In the genomic region with DNA sequence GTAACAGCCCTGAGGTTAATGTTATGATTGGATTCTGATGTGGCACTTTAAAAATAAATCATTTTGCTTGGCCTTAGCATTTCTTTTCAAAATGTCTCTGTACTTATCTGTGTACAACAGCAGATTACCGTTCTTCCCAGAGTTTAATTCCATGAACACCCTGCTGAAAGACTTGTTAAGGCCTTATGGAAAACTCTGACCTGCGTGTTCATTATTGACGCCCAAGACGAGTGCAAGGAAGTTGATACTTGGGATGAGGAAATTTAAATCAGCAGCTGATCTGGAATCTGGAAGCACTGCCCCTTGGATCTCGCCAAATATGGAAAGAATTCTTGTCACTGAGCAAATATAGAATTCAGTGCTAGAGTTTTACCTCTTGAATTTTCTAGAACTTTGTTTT, we compare ENCODE assay signal across 19 cellular contexts. TPM values are rescaled to one million over a fixed set of nuclear protein-coding genes. Genes with fewer than 3 reads are reported as not detected.
DNase-seq lines count a peak whose midpoint lies in the region; ATAC-seq and TF ChIP-seq lines count a peak whose summit lies in the region.
"Had no signal": no experiment of that assay in that cellular context is flagged by ENCODE, and none has a peak within 500 bp of the region (broad histone marks: within the 10 kb centered on the region; RNA-seq: fewer than 3 reads in every experiment).

No MANE protein-coding gene starts in this region.

- no peak overlapping the region for H3K27ac Mint-ChIP-seq in CD4-positive, alpha-beta T cell

- CTCF ChIA-PET in CD4-positive, alpha-beta T cell (lab: Charles Lee) = no interaction called here

- TF ChIP-seq CTCF in coronary artery (IDR thresholded peaks at IDR 0.05) (no peak), left lung (IDR thresholded peaks at IDR 0.05) (no peak), thoracic aorta (IDR thresholded peaks at IDR 0.05) (no peak)
- TF ChIP-seq CTCF in CD4-positive, alpha-beta T cell (IDR thresholded peaks at IDR 0.05) = no peak

- H3K27ac ChIP-seq in KOPT-K1 (ENCODE audit: low read depth, low read length, poor library complexity, severe bottlenecking) (peak overlapping the region; percentile 93), coronary artery (peak overlapping the region; percentile 44 to 63), left lung (peak overlapping the region; percentile 56 to 84), thoracic aorta (peak overlapping the region; percentile 78 to 80)
- no peak overlapping the region for H3K27ac ChIP-seq in CD4-positive, alpha-beta T cell (ENCODE audit: low read depth, low read length)
- H3K27ac ChIP-seq: SJCRH30 had no signal

- H3K4me3 Mint-ChIP-seq in CD4-positive, alpha-beta T cell = no peak overlapping the region

- no peaks in the 10 kb centered on the region for H3K36me3 Mint-ChIP-seq in CD4-positive, alpha-beta T cell (ENCODE audit: low read depth)

- no peaks in the 10 kb centered on the region for H3K9me3 ChIP-seq in KOPT-K1 (ENCODE audit: insufficient read depth, low read length, poor library complexity, severe bottlenecking)
- H3K9me3 ChIP-seq in left lung = no peaks in the 10 kb centered on the region
- H3K9me3 ChIP-seq in thoracic aorta = no peaks in the 10 kb centered on the region
- no peaks in the 10 kb centered on the region for H3K9me3 ChIP-seq in CD4-positive, alpha-beta T cell (ENCODE audit: control insufficient read depth, low read length)
- H3K9me3 ChIP-seq: SJCRH30 had no signal

- intact Hi-C loops in left lung (cut with DNase I) = no loop called here
- intact Hi-C loops in CD4-positive, alpha-beta T cell (cut with DNase I, micrococcal nuclease) = no loop called here

- no peaks in the 10 kb centered on the region for H3K9me3 Mint-ChIP-seq in CD4-positive, alpha-beta T cell

- DNase-seq in coronary artery (ENCODE audit: low spot score) = no peak
- DNase-seq in left lung = no peak
- DNase-seq in thoracic aorta (ENCODE audit: low spot score) = no peak
- DNase-seq in CD4-positive, alpha-beta T cell = no peak
- DNase-seq in DMS153 treated with DMSO at 0.1 percent for 48 hours (lab: John Stamatoyannopoulos, UW; ENCODE audit: unreplicated experiment) = no peak
- DNase-seq: DMS153; HCEC 1CT; NCI-H1092 treated with DMSO at 0.1 percent for 48 hours; NCI-H1694; NCI-H2107; NCI-H226; NCI-H526 treated with DMSO at 0.1 percent for 48 hours; NK-92 treated with Interleukin-12 subunit alpha and Interleukin-12 subunit beta, amount 100 ng/mL, for 24 hours; RPMI8226; SJCRH30 had no signal

- H3K36me3 ChIP-seq in KOPT-K1 (ENCODE audit: insufficient read depth, low read length) (no peaks in the 10 kb centered on the region), left lung (no peaks in the 10 kb centered on the region), thoracic aorta (no peaks in the 10 kb centered on the region)
- H3K36me3 ChIP-seq: SJCRH30 had no signal

- ATAC-seq in left lung (no peak), thoracic aorta (ENCODE audit: insufficient number of reproducible peaks, low FRiP score, low read depth) (no peak), GM18520 (IDR thresholded peaks at IDR 0.05; ENCODE audit: unreplicated experiment) (no peak)
- ATAC-seq in CD4-positive, alpha-beta T cell (ENCODE audit: poor library complexity) = no peak
- ATAC-seq: K562 had no signal

- H3K4me3 ChIP-seq in coronary artery = no peak overlapping the region
- no peak overlapping the region for H3K4me3 ChIP-seq in left lung
- no peak overlapping the region for H3K4me3 ChIP-seq in thoracic aorta
- H3K4me3 ChIP-seq: K562, SJCRH30 had no signal

- H3K27me3 ChIP-seq in left lung (no peaks in the 10 kb centered on the region), thoracic aorta (replicated peaks; ENCODE audit: insufficient read depth) (no peaks in the 10 kb centered on the region)
- peaks cover 6% of the 10 kb centered on the region for H3K27me3 ChIP-seq in CD4-positive, alpha-beta T cell (ENCODE audit: control insufficient read depth, insufficient read depth, low read length)
- H3K27me3 ChIP-seq: SJCRH30 had no signal

- peaks cover 2 to 90% of the 10 kb centered on the region in 2 donors for H3K4me1 ChIP-seq in left lung
- H3K4me1 ChIP-seq in thoracic aorta (ENCODE audit: control insufficient read depth in 1 of 2, low read depth in 2 of 2) = peaks cover 66 to 99% of the 10 kb centered on the region in 2 donors
- H3K4me1 ChIP-seq: SJCRH30 had no signal

- POLR2A ChIA-PET in CD4-positive, alpha-beta T cell (lab: Charles Lee) = no interaction called here

- peaks cover 64% of the 10 kb centered on the region for H3K27me3 Mint-ChIP-seq in CD4-positive, alpha-beta T cell

- no peaks in the 10 kb centered on the region for H3K4me1 Mint-ChIP-seq in CD4-positive, alpha-beta T cell (ENCODE audit: low read depth)

RNA-seq across cellular contexts. Expression of gene ERG, which starts 6.7 kb away (rescaled TPM):
- total RNA-seq in left lung = 10 to 100 TPM; 21.7 to 27.6 TPM
- total RNA-seq in thoracic aorta = 100 to 1,000 TPM in 1 of 2 donors, 10 to 100 TPM in 1; 40.2 to 177 TPM
- not detected for total RNA-seq in CD4-positive, alpha-beta T cell
- total RNA-seq: K562, MCF 10A, SJCRH30 had no signal

Comparison
In these comparisons a context has a peak if more than half of its experiments do, and no peak if none do; other contexts are left out.
1. RNA of gene ERG, which starts 6.7 kb away (total RNA-seq): 40.2 to 177 TPM in thoracic aorta and 21.7 to 27.6 TPM in left lung; not detected in CD4-positive, alpha-beta T cell; every median in the first group is over 10 times any median in the second.